Comparison of ENCODE assay signal across 25 cellular contexts in genomic region chr3:71708478-71709098, GRCh38. TPM values are rescaled to one million over a fixed set of nuclear protein-coding genes. Genes with fewer than 3 reads are reported as not detected.
DNase-seq lines count a peak whose midpoint lies in the region; ATAC-seq, FAIRE-seq and TF ChIP-seq lines count a peak whose summit lies in the region.
"Had no signal": no experiment of that assay in that cellular context is flagged by ENCODE, and none has a peak within 500 bp of the region (broad histone marks: within the 10 kb centered on the region; RNA-seq: fewer than 3 reads in every experiment).

No MANE protein-coding gene starts in this region.

- no peaks in the 10 kb centered on the region for H3K79me2 ChIP-seq in HepG2 (ENCODE audit: insufficient read depth, low read length)

- H2AFZ ChIP-seq in HepG2 (ENCODE audit: low read length): no peak overlapping the region
- H2AFZ ChIP-seq: parathyroid adenoma had no signal

- TF ChIP-seq RAD21 in HepG2 (CRISPR knock-in tag; IDR thresholded peaks at IDR 0.05): no peak

- DNase-seq in right lobe of liver (no peak), HepG2 (ENCODE audit: low spot score) (no peak), left ventricle myocardium inferior (peak; percentile 26), occipital lobe (lab: John Stamatoyannopoulos, UW) (peak; percentile 41), RWPE1 (ENCODE audit: low spot score) (no peak)
- DNase-seq in activated naive CD4-positive, alpha-beta T cell treated with Interleukin-2 at 50 U/mL for 16 hours: no peak
- no peak for DNase-seq in stimulated activated CD4-positive, alpha-beta T cell treated with anti-CD3 and anti-CD28 coated beads, Interleukin-1b, Interleukin-23, amount 100 ng/mL, for 48 hours
- DNase-seq: ACHN; activated CD4-positive, alpha-beta T cell treated with anti-CD3 and anti-CD28 coated beads, Interleukin-2, amount 50 U/mL, for 1 hour; activated naive CD8-positive, alpha-beta T cell treated with anti-CD3 and anti-CD28 coated beads for 36 hours; activated T-cell treated with anti-CD3 and anti-CD28 coated beads, Interleukin-2, amount 50 U/mL, for 1 hour; CD8-positive, alpha-beta memory T cell; DND-41; effector memory CD4-positive, alpha-beta T cell; H7; kidney; NCI-H2227 treated with DMSO at 0.1 percent for 48 hours; NK-92 treated with Interleukin-12 subunit alpha and Interleukin-12 subunit beta, amount 100 ng/mL, for 24 hours; stimulated activated CD4-positive, alpha-beta T cell treated with anti-CD3 and anti-CD28 coated beads, Interleukin-15, amount 100 ng/mL, for 24 hours had no signal

- TF ChIP-seq EP300 in HepG2 (IDR thresholded peaks at IDR 0.05; ENCODE audit: low read depth in 2 of 2, low read length in 2 of 2): no peak
- TF ChIP-seq EP300 in HepG2 (CRISPR knock-in tag; IDR thresholded peaks at IDR 0.05; ENCODE audit: borderline replicate concordance): no peak

- ATAC-seq in right lobe of liver (peak; percentile 53 to 67 (median 54)), HepG2 (no peak), HG02884 (IDR thresholded peaks at IDR 0.05; ENCODE audit: unreplicated experiment) (no peak)

- 39% methylated on average over 7 of the region's 7 CpGs for WGBS in right lobe of liver (ENCODE audit: insufficient coverage, low coverage, low lambda C conversion rate, missing lambda C conversion rate)
- WGBS in HepG2 (ENCODE audit: low lambda C conversion rate): 33% methylated on average over 7 of the region's 7 CpGs

- H3K4me1 ChIP-seq in right lobe of liver (no peaks in the 10 kb centered on the region), HepG2 (ENCODE audit: insufficient read depth, low read length) (peaks cover 8% of the 10 kb centered on the region; the same call in 1 of the 2 replicates), left ventricle myocardium inferior (peaks cover 26% of the 10 kb centered on the region)

- FAIRE-seq in HepG2 (lab: Jason Lieb, UNC): no peak
- FAIRE-seq: kidney had no signal

- no TSS peak for BruUV-seq in HepG2 (replicated peaks; lab: Mats Ljungman, UMichigan)

- no peaks in the 10 kb centered on the region for H4K20me1 ChIP-seq in HepG2 (ENCODE audit: insufficient read depth, low read length)

- POLR2A ChIA-PET in HepG2 (lab: Yijun Ruan, JAX) (no interaction called here), RWPE1 (lab: Yijun Ruan, JAX; ENCODE audit: low non-redundant PET) (no interaction called here)

- H3K4me2 ChIP-seq in HepG2 (ENCODE audit: low read depth, low read length): no peak overlapping the region

- TF ChIP-seq CTCF in right lobe of liver (IDR thresholded peaks at IDR 0.05) (no peak), HepG2 (CRISPR knock-in tag; IDR thresholded peaks at IDR 0.05) (no peak), left ventricle myocardium inferior (IDR thresholded peaks at IDR 0.05; ENCODE audit: borderline replicate concordance) (no peak), RWPE1 (conservative IDR thresholded peaks at IDR 0.05; ENCODE audit: low read depth) (no peak)

- H3K4me3 ChIP-seq in right lobe of liver (no peak overlapping the region), HepG2 (replicated peaks in 1 of 3; ENCODE audit: insufficient read depth in 1 of 3, low read depth in 2 of 3, low read length in 3 of 3) (no peak overlapping the region), left ventricle myocardium inferior (no peak overlapping the region)
- H3K4me3 ChIP-seq: cardiac muscle cell had no signal

- no peak overlapping the region for H3K9ac ChIP-seq in HepG2 (ENCODE audit: insufficient read depth, low read depth, low read length)
- H3K9ac ChIP-seq: parathyroid adenoma had no signal

- intact Hi-C loops in right lobe of liver (cut with DNase I) (no loop called here), HepG2 (cut with micrococcal nuclease; ENCODE audit: unreplicated experiment) (no loop called here), left ventricle myocardium inferior (cut with micrococcal nuclease) (no loop called here)

- no peak overlapping the region for H3K27ac ChIP-seq in right lobe of liver
- no peak overlapping the region for H3K27ac ChIP-seq in HepG2 (ENCODE audit: extremely low read length, insufficient read depth, low read length)
- H3K27ac ChIP-seq in left ventricle myocardium inferior (replicated peaks): no peak overlapping the region
- no peak overlapping the region for H3K27ac ChIP-seq in RWPE1
- H3K27ac ChIP-seq: cardiac muscle cell, parathyroid adenoma had no signal

- H3K36me3 ChIP-seq in right lobe of liver: no peaks in the 10 kb centered on the region
- no peaks in the 10 kb centered on the region for H3K36me3 ChIP-seq in HepG2 (replicated peaks in 1 of 2; ENCODE audit: control insufficient read depth in 1 of 2, insufficient read depth in 2 of 2, low read length in 2 of 2)
- peaks cover 8% of the 10 kb centered on the region for H3K36me3 ChIP-seq in left ventricle myocardium inferior
- H3K36me3 ChIP-seq: cardiac muscle cell had no signal

- no peaks in the 10 kb centered on the region for H3K27me3 ChIP-seq in right lobe of liver
- no peaks in the 10 kb centered on the region; a peak in 1 of 5 replicates for H3K27me3 ChIP-seq in HepG2 (ENCODE audit: control insufficient read depth in 1 of 2, insufficient read depth in 2 of 2, low read length in 2 of 2)
- no peaks in the 10 kb centered on the region for H3K27me3 ChIP-seq in left ventricle myocardium inferior (ENCODE audit: low read depth)
- H3K27me3 ChIP-seq: cardiac muscle cell had no signal

- CTCF ChIA-PET in HepG2 (lab: Yijun Ruan, JAX; ENCODE audit: low intra/inter-chr PET ratio, low total read pairs) (no interaction called here), RWPE1 (lab: Yijun Ruan, JAX) (interaction anchor here (0.6 kb wide), 1 partner anchor 20 kb away, joined by 3 read pairs; no protein-coding TSS in a partner anchor)

- in situ Hi-C loops in HepG2 (cut with HindIII; ENCODE audit: extremely low pct_ligation_motif_present, low pct_unique_long_range_greater_than_20kb): loop anchor here (25.0 kb wide), 2 partner anchors 1104 to 1379 kb away; no protein-coding TSS in a partner anchor

- no peaks in the 10 kb centered on the region for H3K9me3 ChIP-seq in right lobe of liver
- no peaks in the 10 kb centered on the region for H3K9me3 ChIP-seq in HepG2 (ENCODE audit: low read length)
- no peaks in the 10 kb centered on the region for H3K9me3 ChIP-seq in left ventricle myocardium inferior (replicated peaks)

- TF ChIP-seq POLR2A in right lobe of liver (IDR thresholded peaks at IDR 0.05): no peak
- no peak for TF ChIP-seq POLR2A in HepG2 (IDR thresholded peaks at IDR 0.05; ENCODE audit: insufficient read depth in 1 of 2, low read depth in 2 of 2, low read length in 2 of 2)

RNA-seq across cellular contexts. Expression of gene EIF4E3, which starts 16.6 kb away (rescaled TPM):
- total RNA-seq in right lobe of liver: 10 to 100 TPM in 2 of 6 experiments, 1 to 10 TPM in 4; 6.4 to 12.2 (median 8.2) TPM
- total RNA-seq in HepG2 (2016; rRNA removed; fragmentation: Illumina TruSeq; extraction: Trizol): 0.06 and 0.07 TPM in 2 replicates
- not detected in 2 replicates for total RNA-seq in HepG2 (2016; cell fraction: cytosol; rRNA removed; fragmentation: Illumina TruSeq; extraction: Trizol; ENCODE audit: low read depth)
- 0.12 TPM in 1 of 2 replicates, not detected in the other for total RNA-seq in HepG2 (2016; cell fraction: insoluble cytoplasmic fraction; rRNA removed; fragmentation: Illumina TruSeq; extraction: Trizol)
- 0.06 and 0.10 TPM in 2 replicates for total RNA-seq in HepG2 (2016; cell fraction: membrane; rRNA removed; fragmentation: Illumina TruSeq; extraction: Trizol)
- total RNA-seq in HepG2 (2016; cell fraction: nucleus; rRNA removed; fragmentation: Illumina TruSeq; extraction: Trizol): not detected in 2 replicates
- polyA plus RNA-seq in HepG2 (2011; rRNA removed): 0.10 and 0.15 TPM in 2 replicates
- 0.07 and 0.18 TPM in 2 replicates for polyA plus RNA-seq in HepG2 (2011; cell fraction: cytosol; rRNA removed)
- polyA plus RNA-seq in HepG2 (2011; cell fraction: nucleus; rRNA removed): 0.10 TPM in 2 replicates
- polyA plus RNA-seq in HepG2 (2012): 0.08 and 0.12 TPM in 2 replicates
- polyA plus RNA-seq in HepG2 (2016; cell fraction: cytosol; fragmentation: Illumina TruSeq; extraction: Trizol; ENCODE audit: low read depth): 0.06 TPM in 1 of 2 replicates, not detected in the other
- polyA plus RNA-seq in HepG2 (2016; cell fraction: insoluble cytoplasmic fraction; fragmentation: Illumina TruSeq; extraction: Trizol; ENCODE audit: low read depth): 0.05 and 0.28 TPM in 2 replicates
- 0.14 and 0.16 TPM in 2 replicates for polyA plus RNA-seq in HepG2 (2016; cell fraction: membrane; fragmentation: Illumina TruSeq; extraction: Trizol; ENCODE audit: low read depth)
- 0.11 and 0.36 TPM in 2 replicates for polyA plus RNA-seq in HepG2 (2016; cell fraction: nucleus; fragmentation: Illumina TruSeq; extraction: Trizol; ENCODE audit: insufficient read depth, low read depth)
- polyA minus RNA-seq in HepG2 (2011; rRNA and poly(A)+ RNA removed; ENCODE audit: low replicate concordance): 0.10 and 0.30 TPM in 2 replicates
- 0.18 and 0.89 TPM in 2 replicates for polyA minus RNA-seq in HepG2 (2011; cell fraction: cytosol; rRNA and poly(A)+ RNA removed)
- polyA minus RNA-seq in HepG2 (2011; cell fraction: nucleus; rRNA and poly(A)+ RNA removed): 0.13 and 0.25 TPM in 2 replicates
- total RNA-seq in left ventricle myocardium inferior: 48.9 TPM
- 20.9 TPM for total RNA-seq in occipital lobe

RNA-seq across cellular contexts. Expression of gene GPR27, which starts 45.1 kb away (rescaled TPM):
- total RNA-seq in right lobe of liver: under 1 TPM in 5 of 6 experiments, not detected in 1; 0.09 to 0.37 (median 0.12) TPM
- total RNA-seq in HepG2 (2016; rRNA removed; fragmentation: Illumina TruSeq; extraction: Trizol): not detected in 2 replicates
- not detected in 2 replicates for total RNA-seq in HepG2 (2016; cell fraction: cytosol; rRNA removed; fragmentation: Illumina TruSeq; extraction: Trizol; ENCODE audit: low read depth)
- total RNA-seq in HepG2 (2016; cell fraction: insoluble cytoplasmic fraction; rRNA removed; fragmentation: Illumina TruSeq; extraction: Trizol): not detected in 2 replicates
- not detected in 2 replicates for total RNA-seq in HepG2 (2016; cell fraction: membrane; rRNA removed; fragmentation: Illumina TruSeq; extraction: Trizol)
- total RNA-seq in HepG2 (2016; cell fraction: nucleus; rRNA removed; fragmentation: Illumina TruSeq; extraction: Trizol): not detected in 2 replicates
- not detected in 2 replicates for polyA plus RNA-seq in HepG2 (2011; rRNA removed)
- not detected in 2 replicates for polyA plus RNA-seq in HepG2 (2011; cell fraction: cytosol; rRNA removed)
- polyA plus RNA-seq in HepG2 (2011; cell fraction: nucleus; rRNA removed): not detected in 2 replicates
- not detected in 2 replicates for polyA plus RNA-seq in HepG2 (2012)
- polyA plus RNA-seq in HepG2 (2016; cell fraction: cytosol; fragmentation: Illumina TruSeq; extraction: Trizol; ENCODE audit: low read depth): not detected in 2 replicates
- not detected in 2 replicates for polyA plus RNA-seq in HepG2 (2016; cell fraction: insoluble cytoplasmic fraction; fragmentation: Illumina TruSeq; extraction: Trizol; ENCODE audit: low read depth)
- polyA plus RNA-seq in HepG2 (2016; cell fraction: membrane; fragmentation: Illumina TruSeq; extraction: Trizol; ENCODE audit: low read depth): not detected in 2 replicates
- not detected in 2 replicates for polyA plus RNA-seq in HepG2 (2016; cell fraction: nucleus; fragmentation: Illumina TruSeq; extraction: Trizol; ENCODE audit: insufficient read depth, low read depth)
- not detected in 2 replicates for polyA minus RNA-seq in HepG2 (2011; rRNA and poly(A)+ RNA removed; ENCODE audit: low replicate concordance)
- polyA minus RNA-seq in HepG2 (2011; cell fraction: cytosol; rRNA and poly(A)+ RNA removed): not detected in 2 replicates
- polyA minus RNA-seq in HepG2 (2011; cell fraction: nucleus; rRNA and poly(A)+ RNA removed): not detected in 2 replicates
- 7.3 TPM for total RNA-seq in left ventricle myocardium inferior
- total RNA-seq in occipital lobe: 53.0 TPM
- total RNA-seq: HT1080, LHCN-M2, RPMI7951 had no signal

Comparison
In these comparisons a context has a peak if more than half of its experiments do, and no peak if none do; other contexts are left out.
1. ATAC-seq: peak in right lobe of liver (4 of 4); none in HepG2 (single experiment) and HG02884 (single experiment).
2. DNase-seq: peak in left ventricle myocardium inferior (single experiment) and occipital lobe (single experiment); none in right lobe of liver (0 of 3), HepG2 (single experiment), activated naive CD4-positive, alpha-beta T cell treated with Interleukin-2 at 50 U/mL for 16 hours (single experiment), stimulated activated CD4-positive, alpha-beta T cell treated with anti-CD3 and anti-CD28 coated beads, Interleukin-1b, Interleukin-23, amount 100 ng/mL, for 48 hours (single experiment) and RWPE1 (single experiment).